ENCODE assay signal across 8 cellular contexts in genomic region chr13:113585828-113586355, GRCh38. TPM values are rescaled to one million over a fixed set of nuclear protein-coding genes. Genes with fewer than 3 reads are reported as not detected.
DNase-seq lines count a peak whose midpoint lies in the region; ATAC-seq and TF ChIP-seq lines count a peak whose summit lies in the region.

No MANE protein-coding gene starts in this region.

- H3K4me1 ChIP-seq in HUES48 (ENCODE audit: control insufficient read depth, insufficient read depth, low read length) = no peaks in the 10 kb centered on the region

- H3K4me3 ChIP-seq in AG04449 (ENCODE audit: low read depth, low read length) (peak overlapping the region; percentile 63), HUES48 (ENCODE audit: low read depth, low read length) (peak overlapping the region; percentile 79), astrocyte of the spinal cord (ENCODE audit: low read depth, low read length) (peak overlapping the region; percentile 50)

- peaks cover 44% of the 10 kb centered on the region for H3K36me3 ChIP-seq in HUES48 (ENCODE audit: control insufficient read depth, insufficient read depth, low read length)

- no peaks in the 10 kb centered on the region for H3K9me3 ChIP-seq in HUES48 (ENCODE audit: control insufficient read depth, insufficient read depth, low read length)

- in situ Hi-C loops in astrocyte of the spinal cord (cut with HindIII; ENCODE audit: low sequenced_read_pairs) = no loop called here

- POLR2A ChIA-PET in AG04449 (lab: Yijun Ruan, JAX) = no interaction called here

- no peak overlapping the region for H3K27ac ChIP-seq in HUES48 (ENCODE audit: low read depth, low read length)

- H3K9ac ChIP-seq in HUES48 (ENCODE audit: low read depth, low read length) = no peak overlapping the region

- ATAC-seq in GM21528 (IDR thresholded peaks at IDR 0.05; ENCODE audit: low FRiP score, unreplicated experiment) (no peak), GM21737 (IDR thresholded peaks at IDR 0.05; ENCODE audit: unreplicated experiment) (no peak)

- TF ChIP-seq CTCF in AG04449 (IDR thresholded peaks at IDR 0.05; ENCODE audit: insufficient read depth, low read length, missing control alignments) (no peak), astrocyte of the spinal cord (IDR thresholded peaks at IDR 0.05; ENCODE audit: low read depth, low read length) (no peak)

- CTCF ChIA-PET in AG04449 (lab: Yijun Ruan, JAX) = no interaction called here

- H3K27me3 ChIP-seq in HUES48 (ENCODE audit: control insufficient read depth, insufficient read depth, low read length) = no peaks in the 10 kb centered on the region

- DNase-seq in AG04449 (ENCODE audit: low read depth, low spot score) = no peak
- no peak for DNase-seq in astrocyte of the spinal cord (ENCODE audit: low read depth, low spot score)
- DNase-seq in mesenteric fat pad (ENCODE audit: low spot score) = peak; percentile 62
- no peak for DNase-seq in cortex of kidney (lab: John Stamatoyannopoulos, UW)
- DNase-seq in stimulated activated CD4-positive, alpha-beta T cell treated with anti-CD3 and anti-CD28 coated beads, Interleukin-4, amount 100 ng/mL, for 24 hours = no peak

RNA-seq across cellular contexts. Expression of gene TFDP1, which starts 1.3 kb away (rescaled TPM):
- 66.4 TPM for total RNA-seq in mesenteric fat pad
